ENCODE assay signal across 7 cellular contexts in the genomic region with DNA sequence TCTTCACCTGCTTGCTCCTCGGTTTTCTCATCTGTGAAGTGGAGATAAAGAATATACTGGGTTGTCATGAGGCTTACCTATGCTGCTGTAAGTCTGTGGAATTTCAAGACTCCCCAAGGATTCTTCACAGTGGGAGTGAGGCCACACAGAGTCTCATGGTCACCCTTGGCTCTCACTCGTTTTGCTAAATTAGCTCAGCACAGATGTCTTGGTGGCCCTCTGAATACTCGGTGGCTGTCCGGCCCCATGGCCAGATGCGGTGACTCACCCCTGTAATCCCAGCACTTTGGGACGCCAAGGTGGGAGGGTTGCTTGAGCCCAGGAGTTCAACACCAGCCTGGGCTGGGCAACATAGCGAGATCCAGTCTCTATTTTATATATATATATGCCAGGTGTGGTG.
"Had no signal": no experiment of that assay in that cellular context is flagged by ENCODE, and none has a peak within 500 bp of the region (broad histone marks: within the 10 kb centered on the region; RNA-seq: fewer than 3 reads in every experiment).

No MANE protein-coding gene starts in this region.

- H3K27ac Mint-ChIP-seq: GM23338, H9, HFFc6 had no signal

- DNase-seq: H9, HFFc6 had no signal

- ATAC-seq: GM23338, HCT116, HepG2 had no signal

- H3K27ac ChIP-seq: HL-60 had no signal

- H3K4me3 ChIP-seq: GM23338 had no signal

- H3K4me3 Mint-ChIP-seq: GM23338, H9, HFFc6, IgD-negative memory B cell had no signal

- H3K36me3 Mint-ChIP-seq: IgD-negative memory B cell had no signal

- H3K9me3 Mint-ChIP-seq: GM23338 had no signal
